6 cellular contexts compared by ENCODE assay signal in the genomic region with DNA sequence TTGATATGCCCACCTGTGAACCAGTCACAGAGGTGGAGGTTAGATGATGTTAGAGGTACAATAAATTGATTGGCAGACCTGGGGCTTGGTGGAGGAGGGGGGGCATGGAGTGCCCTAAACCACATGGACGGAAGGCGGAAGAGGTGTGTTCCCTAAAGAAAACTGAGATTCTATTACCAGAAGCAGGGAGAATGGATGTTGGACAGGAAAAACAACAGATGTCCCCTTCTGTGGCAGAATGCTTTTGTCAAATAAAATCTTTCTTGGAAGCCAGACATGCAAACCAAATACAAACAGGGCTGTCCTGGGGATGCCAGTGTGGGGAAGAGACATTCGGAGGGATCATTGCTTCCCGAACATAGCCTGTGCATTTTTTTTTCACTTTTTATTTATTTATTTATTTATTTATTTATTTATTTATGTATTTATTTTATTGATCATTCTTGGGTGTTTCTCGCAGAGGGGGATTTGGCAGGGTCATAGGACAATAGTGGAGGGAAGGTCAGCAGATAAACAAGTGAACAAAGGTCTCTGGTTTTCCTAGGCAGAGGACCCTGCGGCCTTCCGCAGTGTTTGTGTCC.
DNase-seq lines count a peak whose midpoint lies in the region; TF ChIP-seq lines count a peak whose summit lies in the region.
"Not testable (repeated sequence)": the region's sequence is repeated elsewhere in the genome, so short reads cannot be mapped to it uniquely, and the experiment has no call there.

No MANE protein-coding gene starts in this region.

- not testable (repeated sequence) for H3K23ac ChIP-seq in mesenchymal stem cell (ENCODE audit: low read length in 2 of 2)

- not testable (repeated sequence) for H3K4ac ChIP-seq in mesenchymal stem cell (ENCODE audit: low read depth in 1 of 2, low read length in 2 of 2)

- H3K9me3 ChIP-seq in mesenchymal stem cell (ENCODE audit: control insufficient read depth, low read length): not testable (repeated sequence)

- not testable (repeated sequence) for H3K4me3 Mint-ChIP-seq in osteocyte (ENCODE audit: unreplicated experiment)

- H3K4me1 Mint-ChIP-seq in osteocyte (ENCODE audit: unreplicated experiment): not testable (repeated sequence)

- H3K14ac ChIP-seq in mesenchymal stem cell (ENCODE audit: low read length in 2 of 2): not testable (repeated sequence)

- not testable (repeated sequence) for H3K4me1 ChIP-seq in mesenchymal stem cell (ENCODE audit: control insufficient read depth, insufficient read depth, low read depth, low read length)

- not testable (repeated sequence) for H3K9me3 Mint-ChIP-seq in osteocyte (ENCODE audit: unreplicated experiment)

- H2BK120ac ChIP-seq in mesenchymal stem cell (ENCODE audit: low read depth, low read length): not testable (repeated sequence)

- DNase-seq in G401 (ENCODE audit: low spot score) (peak; percentile 87), NCI-H2171 (lab: John Stamatoyannopoulos, UW) (peak; percentile 83), NCI-H82 (lab: John Stamatoyannopoulos, UW) (peak; percentile 40), cerebellar cortex (ENCODE audit: low spot score) (peak; percentile 83), osteocyte (ENCODE audit: extremely low spot score, unreplicated experiment) (peak; percentile 32)
- not testable (repeated sequence) for DNase-seq in mesenchymal stem cell

- H3K4me2 ChIP-seq in mesenchymal stem cell (ENCODE audit: low read length, poor library complexity, severe bottlenecking): not testable (repeated sequence)

- not testable (repeated sequence) for H2BK15ac ChIP-seq in mesenchymal stem cell (ENCODE audit: low read depth, poor library complexity, severe bottlenecking)

- H3K36me3 Mint-ChIP-seq in osteocyte (ENCODE audit: unreplicated experiment): not testable (repeated sequence)

- not testable (repeated sequence) for H2AFZ ChIP-seq in mesenchymal stem cell (ENCODE audit: low read depth, low read length)

- peaks cover 17% of the 10 kb centered on the region for H3K27me3 Mint-ChIP-seq in osteocyte (ENCODE audit: unreplicated experiment)

- not testable (repeated sequence) for H3K36me3 ChIP-seq in mesenchymal stem cell (ENCODE audit: control insufficient read depth in 1 of 2, insufficient read depth in 2 of 2, low read depth in 1 of 2, low read length in 2 of 2)

- not testable (repeated sequence) for H2BK12ac ChIP-seq in mesenchymal stem cell (ENCODE audit: low read length in 2 of 2)

- not testable (repeated sequence) for H3K9ac ChIP-seq in mesenchymal stem cell (ENCODE audit: low read length)

- H3K27ac ChIP-seq in mesenchymal stem cell (ENCODE audit: low read length, poor library complexity, severe bottlenecking): not testable (repeated sequence)

- not testable (repeated sequence) for H2BK5ac ChIP-seq in mesenchymal stem cell (ENCODE audit: low read depth, low read length, poor library complexity, severe bottlenecking)

- H4K8ac ChIP-seq in mesenchymal stem cell (ENCODE audit: low read length): not testable (repeated sequence)

- H3K27me3 ChIP-seq in mesenchymal stem cell (ENCODE audit: control insufficient read depth in 1 of 2, insufficient read depth in 1 of 2, low read length in 2 of 2): not testable (repeated sequence)

- in situ Hi-C loops in G401 (cut with HindIII; ENCODE audit: low sequenced_read_pairs): not testable (repeated sequence)

- not testable (repeated sequence) for H3K18ac ChIP-seq in mesenchymal stem cell (ENCODE audit: low read depth in 1 of 2, low read length in 2 of 2)

- not testable (repeated sequence) for H3K27ac Mint-ChIP-seq in osteocyte (ENCODE audit: unreplicated experiment)

- H3K79me1 ChIP-seq in mesenchymal stem cell (replicated peaks; ENCODE audit: low read length, poor library complexity, severe bottlenecking): not testable (repeated sequence)

- not testable (repeated sequence) for H4K91ac ChIP-seq in mesenchymal stem cell (ENCODE audit: low read length)

- TF ChIP-seq CTCF in osteocyte (IDR thresholded peaks at IDR 0.05): not testable (repeated sequence)

- WGBS in mesenchymal stem cell: 100% methylated on average over 2 of the region's 7 CpGs

- peak overlapping the region; percentile 53 for H2AK5ac ChIP-seq in mesenchymal stem cell (ENCODE audit: low read length, severe bottlenecking)

- not testable (repeated sequence) for H3K4me3 ChIP-seq in mesenchymal stem cell (ENCODE audit: insufficient read depth in 1 of 2, low read depth in 1 of 2, low read length in 2 of 2)
